ENCODE assay signal across 15 cellular contexts in genomic region chr5:134534058-134534725, GRCh38. TPM values are rescaled to one million over a fixed set of nuclear protein-coding genes. Genes with fewer than 3 reads are reported as not detected.
A peak's percentile ranks its signal among the peaks of the same experiment; 100 is the strongest.
DNase-seq lines count a peak whose midpoint lies in the region; ATAC-seq lines count a peak whose summit lies in the region.
"Had no signal": no experiment of that assay in that cellular context is flagged by ENCODE, and none has a peak within 500 bp of the region (broad histone marks: within the 10 kb centered on the region; RNA-seq: fewer than 3 reads in every experiment).

No MANE protein-coding gene starts in this region.

- H3K9me3 ChIP-seq in BLaER1: no peaks in the 10 kb centered on the region
- no peaks in the 10 kb centered on the region for H3K9me3 ChIP-seq in CD8-positive, alpha-beta memory T cell (ENCODE audit: low read length)

- H3K4me1 Mint-ChIP-seq in CD8-positive, alpha-beta memory T cell: peaks cover 86 to 90% (median 87%) of the 10 kb centered on the region in 3 donors
- H3K4me1 Mint-ChIP-seq in activated naive CD8-positive, alpha-beta T cell (ENCODE audit: low read depth): peaks cover 78% of the 10 kb centered on the region
- peaks cover 64% of the 10 kb centered on the region for H3K4me1 Mint-ChIP-seq in memory B cell

- no peaks in the 10 kb centered on the region for H3K27me3 Mint-ChIP-seq in CD8-positive, alpha-beta memory T cell
- no peaks in the 10 kb centered on the region for H3K27me3 Mint-ChIP-seq in activated naive CD8-positive, alpha-beta T cell
- no peaks in the 10 kb centered on the region for H3K27me3 Mint-ChIP-seq in memory B cell

- CTCF ChIA-PET in CD8-positive, alpha-beta memory T cell (lab: Charles Lee): interaction anchor here (1.0 kb wide), 1 partner anchor 10 kb away, joined by 3 read pairs; no protein-coding TSS in a partner anchor

- peaks cover 88% of the 10 kb centered on the region for H4K20me1 ChIP-seq in BLaER1

- peak overlapping the region; percentile 98 for H3K4me2 ChIP-seq in BLaER1

- POLR2A ChIA-PET in CD8-positive, alpha-beta memory T cell (lab: Charles Lee): no interaction called here

- H3K27ac ChIP-seq in BLaER1: peak overlapping the region; percentile 27; the same call in 1 of the 2 replicates
- H3K27ac ChIP-seq in CD8-positive, alpha-beta memory T cell (ENCODE audit: low read depth, low read length): no peak overlapping the region

- no peak for ATAC-seq in memory B cell (ENCODE audit: low read depth)
- ATAC-seq in GM19351 (IDR thresholded peaks at IDR 0.05; ENCODE audit: unreplicated experiment): no peak

- H3K9me3 Mint-ChIP-seq in CD8-positive, alpha-beta memory T cell: no peaks in the 10 kb centered on the region
- H3K9me3 Mint-ChIP-seq in activated naive CD8-positive, alpha-beta T cell (ENCODE audit: low read depth): no peaks in the 10 kb centered on the region
- H3K9me3 Mint-ChIP-seq in memory B cell: no peaks in the 10 kb centered on the region
- H3K9me3 Mint-ChIP-seq: T-helper 1 cell treated with Interleukin-12 subunit alpha and Interleukin-12 subunit beta and Interleukin-4 antibody, amounts not matched to agents 30 μg/mL and 1 μg/mL, for 36 hours had no signal

- peaks cover 0 to 64% (median 10%) of the 10 kb centered on the region in 3 donors for H3K36me3 Mint-ChIP-seq in CD8-positive, alpha-beta memory T cell
- peaks cover 2% of the 10 kb centered on the region for H3K36me3 Mint-ChIP-seq in activated naive CD8-positive, alpha-beta T cell
- H3K36me3 Mint-ChIP-seq in memory B cell: peaks cover 21% of the 10 kb centered on the region

- peak overlapping the region in 7 of 8 donors; percentile 15 to 69 (median 50) for H3K27ac Mint-ChIP-seq in CD8-positive, alpha-beta memory T cell
- peak overlapping the region; percentile 86 for H3K27ac Mint-ChIP-seq in activated naive CD8-positive, alpha-beta T cell
- peak overlapping the region; percentile 81 for H3K27ac Mint-ChIP-seq in memory B cell
- H3K27ac Mint-ChIP-seq: T-helper 1 cell treated with Interleukin-12 subunit alpha and Interleukin-12 subunit beta and Interleukin-4 antibody, amounts not matched to agents 30 μg/mL and 1 μg/mL, for 36 hours had no signal

- peak in 1 of 5 donors; percentile 39 for DNase-seq in CD8-positive, alpha-beta memory T cell
- DNase-seq in memory B cell (ENCODE audit: low spot score in 2 of 2) (no peak), DMS153 treated with DMSO at 0.1 percent for 48 hours (lab: John Stamatoyannopoulos, UW; ENCODE audit: unreplicated experiment) (no peak), NOMO-1 (lab: John Stamatoyannopoulos, UW; ENCODE audit: unreplicated experiment in 2 of 2) (no peak)
- no peak for DNase-seq in stimulated activated CD4-positive, alpha-beta T cell treated with anti-CD3 and anti-CD28 coated beads, Interleukin-12 subunit alpha, Interleukin-12 subunit beta, amount 100 ng/mL, for 4 hours
- DNase-seq: activated CD4-positive, CD25-positive, alpha-beta regulatory T cell treated with anti-CD3 and anti-CD28 coated beads, Interleukin-2, amount 50 U/mL, for 72 hours; effector CD8-positive, alpha-beta T cell; MM.1S; NCI-H187; retina; SIG-M5 had no signal

- no peak overlapping the region; the same call in 1 of the 2 replicates for H3K9ac ChIP-seq in BLaER1

- H3K4me1 ChIP-seq in BLaER1: peaks cover 89% of the 10 kb centered on the region
- H3K4me1 ChIP-seq in CD8-positive, alpha-beta memory T cell (ENCODE audit: insufficient read depth, low read length): peaks cover 80% of the 10 kb centered on the region

- H3K4me3 ChIP-seq in BLaER1: no peak overlapping the region
- no peak overlapping the region for H3K4me3 ChIP-seq in CD8-positive, alpha-beta memory T cell (ENCODE audit: low read length)

- H3K27me3 ChIP-seq in BLaER1: no peaks in the 10 kb centered on the region
- no peaks in the 10 kb centered on the region for H3K27me3 ChIP-seq in CD8-positive, alpha-beta memory T cell (ENCODE audit: insufficient read depth, low read length, poor library complexity, severe bottlenecking)

- peak overlapping the region in 4 of 7 donors; percentile 19 to 32 (median 28) for H3K4me3 Mint-ChIP-seq in CD8-positive, alpha-beta memory T cell
- H3K4me3 Mint-ChIP-seq in activated naive CD8-positive, alpha-beta T cell: no peak overlapping the region
- H3K4me3 Mint-ChIP-seq in memory B cell: no peak overlapping the region
- H3K4me3 Mint-ChIP-seq: T-helper 1 cell treated with Interleukin-12 subunit alpha and Interleukin-12 subunit beta and Interleukin-4 antibody, amounts not matched to agents 30 μg/mL and 1 μg/mL, for 36 hours had no signal

- H3K36me3 ChIP-seq in BLaER1: peaks cover 33% of the 10 kb centered on the region
- H3K36me3 ChIP-seq in CD8-positive, alpha-beta memory T cell (ENCODE audit: insufficient read depth, low read length): peaks cover 36% of the 10 kb centered on the region

RNA-seq across cellular contexts. Expression of gene JADE2, which starts 8.7 kb away (rescaled TPM):
- total RNA-seq in CD8-positive, alpha-beta memory T cell: 100 to 1,000 TPM; 105 to 107 TPM
- 47.1 TPM for polyA plus RNA-seq in CD8-positive, alpha-beta memory T cell

Comparison
In these comparisons a context has a peak if more than half of its experiments do, and no peak if none do; other contexts are left out.
1. H3K4me3 Mint-ChIP-seq: peak in CD8-positive, alpha-beta memory T cell (4 of 7); none in activated naive CD8-positive, alpha-beta T cell (single experiment) and memory B cell (single experiment).
2. Peak in every context shown above with its lines, with median percentiles within 50 percentile points of each other: H3K27ac Mint-ChIP-seq.